Comparison of ENCODE assay signal across 1 cellular context in the genomic region with DNA sequence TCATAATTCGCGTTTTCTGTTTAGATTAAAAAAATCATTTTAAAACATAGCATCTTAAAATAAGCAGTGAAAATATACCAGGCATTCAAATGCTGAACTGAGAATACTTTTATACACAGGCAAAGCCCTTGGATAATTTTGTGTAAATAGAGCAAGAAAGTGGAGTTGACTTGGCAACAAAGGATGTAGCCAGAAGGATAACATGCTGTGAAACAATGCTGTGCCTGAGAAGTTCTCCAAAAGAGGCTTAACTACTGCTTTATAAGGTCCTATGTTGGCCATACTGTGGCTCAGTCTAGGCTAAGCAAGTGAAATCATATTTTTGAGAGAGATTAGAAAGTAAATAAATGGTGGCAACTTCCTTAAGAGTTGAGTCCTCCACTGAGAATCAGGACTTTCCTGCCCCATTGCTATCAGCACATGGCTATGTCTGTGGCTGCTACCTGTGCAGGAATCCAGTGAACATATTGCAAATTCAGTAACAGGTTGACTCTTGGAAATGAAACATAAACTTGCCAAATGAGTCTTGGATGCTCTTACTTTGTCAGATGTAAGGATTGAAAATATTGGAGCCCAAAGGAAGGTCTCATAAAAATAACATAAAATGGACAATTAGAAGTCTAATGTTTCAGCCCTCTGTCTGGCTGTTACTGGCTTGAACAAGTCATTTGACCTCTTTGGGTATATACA.
TF ChIP-seq lines count a peak whose summit lies in the region.

No MANE protein-coding gene starts in this region.

TF ChIP-seq in H1, 55 proteins besides CTCF, POLR2A, EP300 and RAD21:
- no peak for TF ChIP-seq CHD2 (IDR thresholded peaks at IDR 0.05; ENCODE audit: low read length)
- TF ChIP-seq BRCA1 (IDR thresholded peaks at IDR 0.05; ENCODE audit: low read depth, low read length), result no peak
- TF ChIP-seq TAF7 (optimal IDR thresholded peaks at IDR 0.05; ENCODE audit: borderline replicate concordance, low read depth, low read length), result no peak
- TF ChIP-seq RFX5 (IDR thresholded peaks at IDR 0.05; ENCODE audit: borderline replicate concordance, low read depth, low read length), result no peak
- TF ChIP-seq, protein P1, sequence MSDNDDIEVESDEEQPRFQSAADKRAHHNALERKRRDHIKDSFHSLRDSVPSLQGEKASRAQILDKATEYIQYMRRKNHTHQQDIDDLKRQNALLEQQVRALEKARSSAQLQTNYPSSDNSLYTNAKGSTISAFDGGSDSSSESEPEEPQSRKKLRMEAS (IDR thresholded peaks at IDR 0.05), result no peak
- TF ChIP-seq NANOG (IDR thresholded peaks at IDR 0.05; ENCODE audit: insufficient read depth, low read depth, low read length, poor library complexity, severe bottlenecking), result no peak
- no peak for TF ChIP-seq KDM5A (IDR thresholded peaks at IDR 0.05; ENCODE audit: low read length)
- TF ChIP-seq EZH2 (IDR thresholded peaks at IDR 0.05; ENCODE audit: low read depth, low read length, severe bottlenecking), result no peak
- TF ChIP-seq TAF1 (IDR thresholded peaks at IDR 0.05; ENCODE audit: low read depth, low read length), result no peak
- no peak for TF ChIP-seq CEBPB (IDR thresholded peaks at IDR 0.05; ENCODE audit: low read depth, low read length)
- no peak for TF ChIP-seq TEAD4 (IDR thresholded peaks at IDR 0.05; ENCODE audit: low read depth, low read length)
- no peak for TF ChIP-seq SIX5 (IDR thresholded peaks at IDR 0.05; ENCODE audit: low read depth, low read length)
- TF ChIP-seq KDM1A (IDR thresholded peaks at IDR 0.05; ENCODE audit: borderline replicate concordance, low read length), result no peak
- no peak for TF ChIP-seq SAP30 (IDR thresholded peaks at IDR 0.05; ENCODE audit: insufficient read depth, insufficient replicate concordance, low read length)
- no peak for TF ChIP-seq SP4 (IDR thresholded peaks at IDR 0.05; ENCODE audit: low read length)
